In the genomic region with DNA sequence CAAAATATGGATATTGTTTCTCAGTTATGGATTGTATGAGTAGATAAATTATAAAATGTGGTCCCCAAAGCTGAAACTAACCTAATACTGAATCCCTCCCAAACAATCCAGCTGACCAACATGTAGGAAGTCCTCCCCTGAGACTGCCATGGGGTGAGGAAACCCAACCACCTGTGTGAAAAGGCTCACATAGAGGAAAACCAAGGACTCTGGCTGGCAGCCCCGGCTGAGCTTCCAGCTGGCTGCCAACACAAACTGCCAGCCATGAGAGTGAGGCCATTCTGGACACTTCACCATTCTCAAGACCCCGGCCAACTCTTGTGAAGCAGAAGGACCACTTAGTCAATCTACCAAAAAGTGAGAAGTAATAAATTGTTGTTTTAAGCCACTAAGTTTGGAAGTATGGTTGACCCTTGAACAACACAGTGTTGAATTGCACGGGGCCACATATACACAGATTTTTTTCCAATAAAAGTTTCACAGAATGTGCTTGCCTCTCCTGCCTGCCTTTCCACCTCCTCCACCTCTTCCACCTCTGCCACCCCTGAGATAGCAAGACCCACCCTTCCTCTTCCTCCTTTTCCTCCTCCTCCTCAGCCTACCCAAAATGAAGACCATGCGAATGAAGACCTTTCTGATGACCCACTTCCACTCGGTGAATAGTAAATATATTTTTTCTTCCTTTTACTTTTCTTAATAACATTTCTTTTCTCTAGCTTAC, we compare ENCODE assay signal across 11 cellular contexts. TPM values are rescaled to one million over a fixed set of nuclear protein-coding genes. Genes with fewer than 3 reads are reported as not detected.
"Had no signal": no experiment of that assay in that cellular context is flagged by ENCODE, and none has a peak within 500 bp of the region (broad histone marks: within the 10 kb centered on the region; RNA-seq: fewer than 3 reads in every experiment).

No MANE protein-coding gene starts in this region.

- DNase-seq: H9, HCEC 1CT, HFFc6, IMR-90, KG1 had no signal

- H3K4me3 ChIP-seq: GM23338, K562 had no signal

- FAIRE-seq: H1, H54, HTR-8/SVneo, K562 had no signal

- H3K4me2 ChIP-seq: GM23338 had no signal

- ATAC-seq: GM23338, K562 had no signal

- H2AFZ ChIP-seq: GM23338 had no signal

RNA-seq across cellular contexts. Expression of gene NRG2, which starts 15.3 kb away (rescaled TPM):
- total RNA-seq: H9, HT-29, K562 had no signal
- polyA plus RNA-seq: IMR-90, K562 had no signal
